Comparison of ENCODE assay signal across 12 cellular contexts in genomic region chr4:113602829-113603228, GRCh38.
"Had no signal": no experiment of that assay in that cellular context is flagged by ENCODE, and none has a peak within 500 bp of the region (broad histone marks: within the 10 kb centered on the region; RNA-seq: fewer than 3 reads in every experiment).

No MANE protein-coding gene starts in this region.

- H3K27me3 Mint-ChIP-seq: activated T-helper 17 cell treated with anti-CD3 and anti-CD28 coated beads, Interleukin-2, amount 50 U/mL, for 72 hours had no signal

- H2AFZ ChIP-seq: neural progenitor cell had no signal

- H3K27ac ChIP-seq: neural progenitor cell, pancreas, stomach, thoracic aorta had no signal

- H3K4me3 Mint-ChIP-seq: activated T-helper 17 cell treated with anti-CD3 and anti-CD28 coated beads, Interleukin-2, amount 50 U/mL, for 72 hours; brain; neural progenitor cell had no signal

- H3K4me2 ChIP-seq: neural progenitor cell had no signal

- H3K4me3 ChIP-seq: neural progenitor cell, pancreas, stomach, thoracic aorta had no signal

- H3K27ac Mint-ChIP-seq: activated T-helper 17 cell treated with anti-CD3 and anti-CD28 coated beads, Interleukin-2, amount 50 U/mL, for 72 hours; neural progenitor cell had no signal

- H3K36me3 ChIP-seq: neural progenitor cell, pancreas, thoracic aorta had no signal

- H3K4me1 Mint-ChIP-seq: brain had no signal

- H3K9me3 ChIP-seq: pancreas, stomach, thoracic aorta had no signal

- ATAC-seq: activated T-helper 17 cell treated with anti-CD3 and anti-CD28 coated beads, Interleukin-2, amount 50 U/mL, for 72 hours; pancreas had no signal

- H3K27me3 ChIP-seq: neural progenitor cell, pancreas, stomach had no signal

- DNase-seq: activated CD4-positive, alpha-beta T cell treated with anti-CD3 and anti-CD28 coated beads, Interleukin-2, amount 50 U/mL, for 1 hour; activated naive CD4-positive, alpha-beta T cell treated with anti-CD3 and anti-CD28 coated beads, Interleukin-2, amount 50 U/mL, for 16 hours; activated T-cell treated with anti-CD3 and anti-CD28 coated beads for 4 hours; amniotic stem cell; pancreas; stimulated activated CD4-positive, alpha-beta T cell treated with anti-CD3 and anti-CD28 coated beads, Interleukin-15, amount 100 ng/mL, for 24 hours; stimulated activated CD4-positive, alpha-beta T cell treated with anti-CD3 and anti-CD28 coated beads, Interleukin-4, amount 100 ng/mL, for 4 hours; stomach had no signal

- H3K4me1 ChIP-seq: neural progenitor cell, pancreas, stomach had no signal

- H3K9ac ChIP-seq: neural progenitor cell had no signal

- H3K9me3 Mint-ChIP-seq: activated T-helper 17 cell treated with anti-CD3 and anti-CD28 coated beads, Interleukin-2, amount 50 U/mL, for 72 hours had no signal
